In genomic region chr10:72257051-72257892, GRCh38 we compare ENCODE assay signal across 8 cellular contexts. TPM values are rescaled to one million over a fixed set of nuclear protein-coding genes. Genes with fewer than 3 reads are reported as not detected.
DNase-seq lines count a peak whose midpoint lies in the region; ATAC-seq and TF ChIP-seq lines count a peak whose summit lies in the region.

No MANE protein-coding gene starts in this region.

- peak overlapping the region; percentile 14 for H2AFZ ChIP-seq in neuronal stem cell (ENCODE audit: low read length)

- H3K9me3 Mint-ChIP-seq in Caco-2 (ENCODE audit: unreplicated experiment) (no peaks in the 10 kb centered on the region), MCF 10A (ENCODE audit: unreplicated experiment) (no peaks in the 10 kb centered on the region)

- no TSS peak for BruUV-seq in Caco-2 (replicated peaks; lab: Mats Ljungman, UMichigan)
- BruUV-seq in MCF 10A (replicated peaks; lab: Mats Ljungman, UMichigan), result no TSS peak

- no peaks in the 10 kb centered on the region for H3K79me1 ChIP-seq in neuronal stem cell (ENCODE audit: low read depth, low read length)

- H3K36me3 ChIP-seq in Caco-2 (ENCODE audit: control insufficient read depth, insufficient read depth, low read length) (no peaks in the 10 kb centered on the region), neuronal stem cell (replicated peaks in 1 of 2; ENCODE audit: control insufficient read depth in 2 of 2, insufficient read depth in 2 of 2, low read length in 2 of 2) (no peaks in the 10 kb centered on the region)

- peaks cover 30% of the 10 kb centered on the region for H3K4me1 ChIP-seq in Caco-2
- peaks cover 31 to 36% of the 10 kb centered on the region in 2 donors for H3K4me1 ChIP-seq in neuronal stem cell (ENCODE audit: control insufficient read depth in 2 of 2, insufficient read depth in 1 of 2, low read depth in 1 of 2, low read length in 2 of 2)

- no peak overlapping the region for H3K4me3 Mint-ChIP-seq in Caco-2 (ENCODE audit: unreplicated experiment)
- H3K4me3 Mint-ChIP-seq in MCF 10A (ENCODE audit: unreplicated experiment), result no peak overlapping the region

- peaks cover 38% of the 10 kb centered on the region for H3K4me1 Mint-ChIP-seq in Caco-2 (ENCODE audit: low read depth, unreplicated experiment)
- H3K4me1 Mint-ChIP-seq in MCF 10A (ENCODE audit: insufficient read depth, unreplicated experiment), result peaks cover 60% of the 10 kb centered on the region

- no peaks in the 10 kb centered on the region for H3K27me3 ChIP-seq in Caco-2 (replicated peaks; ENCODE audit: control insufficient read depth, insufficient read depth, low read length)
- H3K27me3 ChIP-seq in neuronal stem cell (ENCODE audit: control insufficient read depth in 3 of 3, insufficient read depth in 3 of 3, low read depth in 1 of 3, low read length in 3 of 3), result no peaks in the 10 kb centered on the region

- H3K9me3 ChIP-seq in Caco-2 (no peaks in the 10 kb centered on the region), neuronal stem cell (replicated peaks in 1 of 2; ENCODE audit: control insufficient read depth in 2 of 2, insufficient read depth in 1 of 2, low read depth in 1 of 2, low read length in 2 of 2) (no peaks in the 10 kb centered on the region)

- no peak overlapping the region for H2BK15ac ChIP-seq in neuronal stem cell (ENCODE audit: low read length)

- no peak overlapping the region for H4K8ac ChIP-seq in neuronal stem cell (ENCODE audit: low read depth, low read length)

- H4K91ac ChIP-seq in neuronal stem cell (ENCODE audit: low read depth, low read length, poor library complexity), result no peak overlapping the region

- no peak overlapping the region for H3K9ac ChIP-seq in neuronal stem cell (ENCODE audit: low read depth, low read length, poor library complexity)

- H3K14ac ChIP-seq in neuronal stem cell (ENCODE audit: low read length), result no peak overlapping the region

- TF ChIP-seq CTCF in Caco-2 (IDR thresholded peaks at IDR 0.05; ENCODE audit: insufficient read depth in 1 of 2, low read depth in 1 of 2, low read length in 1 of 2, severe bottlenecking in 1 of 2, unreplicated experiment in 1 of 2) (no peak), MCF 10A (IDR thresholded peaks at IDR 0.05; ENCODE audit: unreplicated experiment) (no peak)

- DNase-seq in Caco-2 (no peak), KBM-7 (peak; percentile 92), MCF 10A (ENCODE audit: unreplicated experiment) (peak; percentile 36), neuronal stem cell (ENCODE audit: low spot score) (no peak), ureter (ENCODE audit: low spot score) (no peak), DMS79 treated with DMSO at 0.1 percent for 48 hours (lab: John Stamatoyannopoulos, UW) (no peak)

- CTCF ChIA-PET in Caco-2 (lab: Charles Lee), result no interaction called here
- CTCF ChIA-PET in MCF 10A (lab: Yijun Ruan, JAX), result interaction anchor here (0.7 to 1.8 kb wide), 2 partner anchors 10 to 80 kb away, joined by 4 read pairs; no protein-coding TSS in a partner anchor

- ATAC-seq in HG02885 (IDR thresholded peaks at IDR 0.05; ENCODE audit: poor library complexity, unreplicated experiment) (no peak), HG03280 (IDR thresholded peaks at IDR 0.05; ENCODE audit: unreplicated experiment) (no peak)

- H2BK5ac ChIP-seq in neuronal stem cell (ENCODE audit: low read length), result no peak overlapping the region

- H3K27me3 Mint-ChIP-seq in Caco-2 (ENCODE audit: insufficient read depth, unreplicated experiment) (no peaks in the 10 kb centered on the region), MCF 10A (ENCODE audit: insufficient read depth, unreplicated experiment) (no peaks in the 10 kb centered on the region)

- H3K4me2 ChIP-seq in neuronal stem cell (ENCODE audit: insufficient read depth, low read length, poor library complexity, severe bottlenecking), result no peak overlapping the region

- no peak overlapping the region for H3K18ac ChIP-seq in neuronal stem cell (ENCODE audit: low read length)

- no peak overlapping the region for H2BK12ac ChIP-seq in neuronal stem cell (ENCODE audit: low read length)

- H3K23ac ChIP-seq in neuronal stem cell (ENCODE audit: low read depth, low read length, poor library complexity), result no peak overlapping the region

- in situ Hi-C loops in KBM-7 (cut with MboI; ENCODE audit: low pct_unique_long_range_greater_than_20kb, low sequenced_read_pairs), result no loop called here

- no CpG with 5 or more reads among the region's 8 CpGs for WGBS in neuronal stem cell (ENCODE audit: extremely low coverage in 2 of 2, insufficient read length in 2 of 2, insufficient replicate concordance in 1 of 2), 2 donors

- H3K4me3 ChIP-seq in Caco-2 (ENCODE audit: low read depth, low read length), result no peak overlapping the region
- H3K4me3 ChIP-seq in neuronal stem cell (ENCODE audit: low read length in 2 of 2), result no peak overlapping the region

- peak overlapping the region; percentile 45 for H3K27ac ChIP-seq in neuronal stem cell (replicated peaks; ENCODE audit: low read length)

- POLR2A ChIA-PET in Caco-2 (lab: Charles Lee) (no interaction called here), MCF 10A (lab: Yijun Ruan, JAX) (interaction anchor here (3.1 to 27.1 kb wide), 4 partner anchors 11 to 74 kb away, joined by 16 to 902 read pairs (median 49); partner anchors contain the start of gene DDIT4)

- H2BK120ac ChIP-seq in neuronal stem cell (ENCODE audit: low read depth, low read length), result no peak overlapping the region

- intact Hi-C loops in Caco-2 (cut with micrococcal nuclease; ENCODE audit: unreplicated experiment) (no loop called here), MCF 10A (cut with micrococcal nuclease) (no loop called here)

- H3K4ac ChIP-seq in neuronal stem cell (ENCODE audit: low read length), result no peak overlapping the region

- H3K27ac Mint-ChIP-seq in Caco-2 (ENCODE audit: unreplicated experiment) (peak overlapping the region; percentile 42), MCF 10A (ENCODE audit: low read depth, unreplicated experiment) (peak overlapping the region; percentile 88)

- H3K36me3 Mint-ChIP-seq in Caco-2 (ENCODE audit: insufficient read depth, unreplicated experiment), result peaks cover 19% of the 10 kb centered on the region
- no peaks in the 10 kb centered on the region for H3K36me3 Mint-ChIP-seq in MCF 10A (ENCODE audit: insufficient read depth, unreplicated experiment)

- no peak overlapping the region for H2AK5ac ChIP-seq in neuronal stem cell (ENCODE audit: low read depth, low read length)

RNA-seq across cellular contexts. Expression of gene DDIT4, which starts 16.5 kb away (rescaled TPM):
- total RNA-seq in Caco-2 (2022) (152 and 155 TPM in 2 replicates), MCF 10A (2022) (698 and 872 TPM in 2 replicates), ureter (525 TPM)
- polyA plus RNA-seq in neuronal stem cell (2013, experiment 1 of 2), result 58.0 TPM
- polyA plus RNA-seq in neuronal stem cell (2013, experiment 2 of 2), result 58.6 TPM

RNA-seq across cellular contexts. Expression of gene ASCC1, which starts 41.2 kb away (rescaled TPM):
- total RNA-seq in Caco-2 (2022), result 60.1 and 73.7 TPM in 2 replicates
- 26.3 and 31.6 TPM in 2 replicates for total RNA-seq in MCF 10A (2022)
- 34.4 TPM for polyA plus RNA-seq in neuronal stem cell (2013, experiment 1 of 2)
- 33.0 TPM for polyA plus RNA-seq in neuronal stem cell (2013, experiment 2 of 2)
- 39.3 TPM for total RNA-seq in ureter

RNA-seq across cellular contexts. Expression of gene ANAPC16, which starts 41.5 kb away (rescaled TPM):
- total RNA-seq in Caco-2 (2022) (134 and 144 TPM in 2 replicates), MCF 10A (2022) (97.0 and 110 TPM in 2 replicates), ureter (134 TPM)
- 86.8 TPM for polyA plus RNA-seq in neuronal stem cell (2013, experiment 1 of 2)
- 88.2 TPM for polyA plus RNA-seq in neuronal stem cell (2013, experiment 2 of 2)

Comparison
In these comparisons a context has a peak if more than half of its experiments do, and no peak if none do; other contexts are left out.
1. DNase-seq: peak in KBM-7 (single experiment) and MCF 10A (single experiment); none in Caco-2 (0 of 2), neuronal stem cell (single experiment), ureter (single experiment) and DMS79 treated with DMSO at 0.1 percent for 48 hours (single experiment).